ENCODE assay signal across 17 cellular contexts in genomic region chr15:99734575-99734974, GRCh38. TPM values are rescaled to one million over a fixed set of nuclear protein-coding genes. Genes with fewer than 3 reads are reported as not detected.
DNase-seq lines count a peak whose midpoint lies in the region; ATAC-seq and TF ChIP-seq lines count a peak whose summit lies in the region.
"Had no signal": no experiment of that assay in that cellular context is flagged by ENCODE, and none has a peak within 500 bp of the region (broad histone marks: within the 10 kb centered on the region; RNA-seq: fewer than 3 reads in every experiment).

No MANE protein-coding gene starts in this region.

- peak overlapping the region; percentile 92 for H3K27ac ChIP-seq in colonic mucosa

- no peaks in the 10 kb centered on the region for H3K4me1 ChIP-seq in colonic mucosa

- no peaks in the 10 kb centered on the region for H3K36me3 Mint-ChIP-seq in activated CD8-positive, alpha-beta memory T cell treated with anti-CD3 and anti-CD28 coated beads, Interleukin-2, amount 10 ng/mL, durations not matched to agents 7 days and 5 days
- H3K36me3 Mint-ChIP-seq in progenitor cell of endocrine pancreas (ENCODE audit: insufficient read depth): peaks cover 5% of the 10 kb centered on the region

- peak overlapping the region; percentile 13 for H3K4me3 Mint-ChIP-seq in activated CD8-positive, alpha-beta memory T cell treated with anti-CD3 and anti-CD28 coated beads, Interleukin-2, amount 10 ng/mL, durations not matched to agents 7 days and 5 days
- H3K4me3 Mint-ChIP-seq in progenitor cell of endocrine pancreas (ENCODE audit: low read depth): peak overlapping the region; percentile 55

- no peak for DNase-seq in activated CD8-positive, alpha-beta memory T cell treated with anti-CD3 and anti-CD28 coated beads, Interleukin-2, amount 10 ng/mL, durations not matched to agents 7 days and 5 days
- no peak for DNase-seq in activated CD8-positive, alpha-beta memory T cell treated with anti-CD3 and anti-CD28 coated beads for 24 hours
- DNase-seq in NCI-H146 (lab: John Stamatoyannopoulos, UW) (peak; percentile 67), colonic mucosa (peak; percentile 45), progenitor cell of endocrine pancreas (ENCODE audit: low spot score, unreplicated experiment) (no peak), HUDEP-2 (lab: John Stamatoyannopoulos, UW; ENCODE audit: unreplicated experiment in 76 of 76) (no peak)
- DNase-seq: activated CD8-positive, alpha-beta memory T cell treated with anti-CD3 and anti-CD28 coated beads, Interleukin-2, amount 50 U/mL, for 48 hours; DMS153; foreskin fibroblast; Kasumi-1; left ventricle myocardium superior; NCI-H1436 treated with DMSO at 0.1 percent for 48 hours; NCI-H524; stimulated activated CD4-positive, alpha-beta T cell treated with anti-CD3 and anti-CD28 coated beads, Interleukin-15, amount 100 ng/mL, for 24 hours; SW 1271 had no signal

- no peaks in the 10 kb centered on the region for H3K36me3 ChIP-seq in colonic mucosa

- H3K4me1 Mint-ChIP-seq in activated CD8-positive, alpha-beta memory T cell treated with anti-CD3 and anti-CD28 coated beads, Interleukin-2, amount 10 ng/mL, durations not matched to agents 7 days and 5 days: peaks cover 26% of the 10 kb centered on the region
- H3K4me1 Mint-ChIP-seq in progenitor cell of endocrine pancreas (ENCODE audit: low read depth): peaks cover 16% of the 10 kb centered on the region

- intact Hi-C loops in colonic mucosa (cut with DNase I): no loop called here

- ATAC-seq in activated CD8-positive, alpha-beta memory T cell treated with anti-CD3 and anti-CD28 coated beads, Interleukin-2, amount 10 ng/mL, durations not matched to agents 7 days and 5 days: no peak
- ATAC-seq in HG02571 (IDR thresholded peaks at IDR 0.05; ENCODE audit: unreplicated experiment) (no peak), HG02759 (IDR thresholded peaks at IDR 0.05; ENCODE audit: unreplicated experiment) (no peak)
- ATAC-seq: left ventricle myocardium superior had no signal

- H3K9ac ChIP-seq in colonic mucosa (ENCODE audit: low read depth in 2 of 2, low read length in 2 of 2): no peak overlapping the region

- no peaks in the 10 kb centered on the region for H3K9me3 Mint-ChIP-seq in activated CD8-positive, alpha-beta memory T cell treated with anti-CD3 and anti-CD28 coated beads, Interleukin-2, amount 10 ng/mL, durations not matched to agents 7 days and 5 days (ENCODE audit: low read depth)
- H3K9me3 Mint-ChIP-seq in progenitor cell of endocrine pancreas (ENCODE audit: low read depth): peaks cover 3% of the 10 kb centered on the region

- no peak for TF ChIP-seq CTCF in colonic mucosa (IDR thresholded peaks at IDR 0.05)
- no peak for TF ChIP-seq CTCF in progenitor cell of endocrine pancreas (IDR thresholded peaks at IDR 0.05; ENCODE audit: unreplicated experiment)

- CTCF ChIA-PET in activated CD8-positive, alpha-beta memory T cell treated with anti-CD3 and anti-CD28 coated beads, Interleukin-2, amount 10 ng/mL, durations not matched to agents 7 days and 5 days (lab: Charles Lee): interaction anchor here (1.8 to 2.6 kb wide), 2 partner anchors 22 to 448 kb away, joined by 4 to 12 read pairs; no protein-coding TSS in a partner anchor

- H3K9me3 ChIP-seq in colonic mucosa: no peaks in the 10 kb centered on the region

- peak overlapping the region; percentile 46 for H3K27ac Mint-ChIP-seq in activated CD8-positive, alpha-beta memory T cell treated with anti-CD3 and anti-CD28 coated beads, Interleukin-2, amount 10 ng/mL, durations not matched to agents 7 days and 5 days
- H3K27ac Mint-ChIP-seq in progenitor cell of endocrine pancreas: peak overlapping the region; percentile 37

- H3K27me3 Mint-ChIP-seq in activated CD8-positive, alpha-beta memory T cell treated with anti-CD3 and anti-CD28 coated beads, Interleukin-2, amount 10 ng/mL, durations not matched to agents 7 days and 5 days: no peaks in the 10 kb centered on the region
- no peaks in the 10 kb centered on the region for H3K27me3 Mint-ChIP-seq in progenitor cell of endocrine pancreas

- no peaks in the 10 kb centered on the region for H3K27me3 ChIP-seq in colonic mucosa

- no peak overlapping the region for H3K4me3 ChIP-seq in colonic mucosa

RNA-seq across cellular contexts. Expression of gene LYSMD4, which starts 1.3 kb away (rescaled TPM):
- 1 to 10 TPM; 8.3 to 8.5 TPM for total RNA-seq in activated CD8-positive, alpha-beta memory T cell treated with anti-CD3 and anti-CD28 coated beads, Interleukin-2, amount 10 ng/mL, durations not matched to agents 7 days and 5 days
- total RNA-seq in colonic mucosa (1 to 10 TPM; 8.2 to 9.1 TPM), progenitor cell of endocrine pancreas (17.9 and 18.8 TPM in 2 replicates)

Comparison
In these comparisons a context has a peak if more than half of its experiments do, and no peak if none do; other contexts are left out.
1. DNase-seq: peak in NCI-H146 (single experiment) and colonic mucosa (single experiment); none in activated CD8-positive, alpha-beta memory T cell treated with anti-CD3 and anti-CD28 coated beads, Interleukin-2, amount 10 ng/mL, durations not matched to agents 7 days and 5 days (single experiment), activated CD8-positive, alpha-beta memory T cell treated with anti-CD3 and anti-CD28 coated beads for 24 hours (single experiment), progenitor cell of endocrine pancreas (single experiment) and HUDEP-2 (0 of 76).